1 cellular context compared by ENCODE assay signal in the genomic region with DNA sequence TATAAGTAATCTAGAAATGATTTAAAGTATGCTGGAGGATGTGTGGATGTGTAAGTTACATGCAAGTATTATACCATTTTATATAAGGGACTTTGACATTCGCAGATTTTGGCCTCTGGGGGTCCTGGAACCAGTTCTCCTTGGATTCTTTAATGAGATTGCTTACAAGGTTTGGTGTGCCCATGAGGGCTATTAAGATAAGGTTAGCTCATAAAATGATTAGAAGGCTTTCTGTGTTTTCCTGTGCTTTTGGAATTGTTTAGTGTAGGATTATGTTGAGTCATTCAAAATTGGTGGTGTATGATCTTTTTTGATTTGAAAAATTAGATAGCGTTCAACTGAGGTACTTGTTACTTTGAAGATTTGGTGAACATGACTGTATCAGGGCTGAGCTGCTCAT.
TF ChIP-seq lines count a peak whose summit lies in the region.

No MANE protein-coding gene starts in this region.

TF ChIP-seq in GM12891, 5 proteins besides CTCF, POLR2A, EP300 and RAD21:
- TF ChIP-seq PAX5 (IDR thresholded peaks at IDR 0.05; ENCODE audit: insufficient read depth, low read length, severe bottlenecking) (no peak), TAF1 (IDR thresholded peaks at IDR 0.05; ENCODE audit: low read depth, low read length) (no peak), POU2F2 (IDR thresholded peaks at IDR 0.05; ENCODE audit: low read depth, low read length) (no peak), POLR2AphosphoS5 (IDR thresholded peaks at IDR 0.05; ENCODE audit: low read depth, low read length) (no peak), SPI1 (IDR thresholded peaks at IDR 0.05; ENCODE audit: low read depth, low read length) (no peak)
